12 cellular contexts compared by ENCODE assay signal in genomic region chr1:171784779-171785178, GRCh38. TPM values are rescaled to one million over a fixed set of nuclear protein-coding genes. Genes with fewer than 3 reads are reported as not detected.
A peak's percentile ranks its signal among the peaks of the same experiment; 100 is the strongest.
DNase-seq lines count a peak whose midpoint lies in the region; ATAC-seq and TF ChIP-seq lines count a peak whose summit lies in the region.
"Had no signal": no experiment of that assay in that cellular context is flagged by ENCODE, and none has a peak within 500 bp of the region (broad histone marks: within the 10 kb centered on the region; RNA-seq: fewer than 3 reads in every experiment).

No MANE protein-coding gene starts in this region.

- no peak for TF ChIP-seq EP300 in neural cell (conservative IDR thresholded peaks at IDR 0.05; ENCODE audit: poor library complexity, severe bottlenecking)

- peaks cover 20% of the 10 kb centered on the region for H3K79me2 ChIP-seq in neural cell (replicated peaks; ENCODE audit: insufficient read depth, low read length)

- H2AFZ ChIP-seq in neural cell (ENCODE audit: low read depth, low read length) = no peak overlapping the region

- H3K27ac ChIP-seq in neural cell (ENCODE audit: low read length) = no peak overlapping the region

- H3K9me3 Mint-ChIP-seq in activated CD4-positive, alpha-beta T cell treated with anti-CD3 and anti-CD28 coated beads, Interleukin-2, amount 10 ng/mL, durations not matched to agents 24 days and 14 days = no peaks in the 10 kb centered on the region
- H3K9me3 Mint-ChIP-seq in activated CD8-positive, alpha-beta T cell treated with anti-CD3 and anti-CD28 coated beads for 36 hours = no peaks in the 10 kb centered on the region

- H3K27me3 Mint-ChIP-seq in activated CD4-positive, alpha-beta T cell treated with anti-CD3 and anti-CD28 coated beads, Interleukin-2, amount 10 ng/mL, durations not matched to agents 24 days and 14 days = no peaks in the 10 kb centered on the region
- no peaks in the 10 kb centered on the region for H3K27me3 Mint-ChIP-seq in activated CD8-positive, alpha-beta T cell treated with anti-CD3 and anti-CD28 coated beads for 36 hours

- H3K9me3 ChIP-seq in neural cell (ENCODE audit: low read length) = no peaks in the 10 kb centered on the region

- ATAC-seq in activated CD8-positive, alpha-beta T cell treated with anti-CD3 and anti-CD28 coated beads for 36 hours = no peak
- ATAC-seq in HG02623 (IDR thresholded peaks at IDR 0.05; ENCODE audit: unreplicated experiment) = no peak
- ATAC-seq: left cardiac atrium had no signal

- intact Hi-C loops in activated CD4-positive, alpha-beta T cell treated with anti-CD3 and anti-CD28 coated beads, Interleukin-2, amount 10 ng/mL, durations not matched to agents 24 days and 14 days (cut with micrococcal nuclease) = loop anchor here (5.0 kb wide), 2 partner anchors 137 to 472 kb away; partner anchors contain the start of gene FMO4
- intact Hi-C loops in activated CD8-positive, alpha-beta T cell treated with anti-CD3 and anti-CD28 coated beads for 36 hours (cut with micrococcal nuclease) = no loop called here

- TF ChIP-seq RAD21 in neural cell (conservative IDR thresholded peaks at IDR 0.05) = no peak

- H3K9me2 ChIP-seq in neural cell (ENCODE audit: insufficient read depth, low read length) = no peaks in the 10 kb centered on the region

- peak overlapping the region; percentile 18 for H3K4me3 ChIP-seq in HFF-Myc (replicated peaks; ENCODE audit: low read depth, low read length)
- H3K4me3 ChIP-seq in neural cell (ENCODE audit: low read length) = peak overlapping the region; percentile 26

- peaks cover 64% of the 10 kb centered on the region for H3K36me3 Mint-ChIP-seq in activated CD4-positive, alpha-beta T cell treated with anti-CD3 and anti-CD28 coated beads, Interleukin-2, amount 10 ng/mL, durations not matched to agents 24 days and 14 days (ENCODE audit: low read depth)
- peaks cover 56% of the 10 kb centered on the region for H3K36me3 Mint-ChIP-seq in activated CD8-positive, alpha-beta T cell treated with anti-CD3 and anti-CD28 coated beads for 36 hours (ENCODE audit: low read depth)

- H3K27me3 ChIP-seq in neural cell (ENCODE audit: insufficient read depth, low read depth, low read length) = no peaks in the 10 kb centered on the region

- H3F3A ChIP-seq in neural cell (ENCODE audit: insufficient read depth, low read length, poor library complexity, severe bottlenecking) = no peaks in the 10 kb centered on the region

- peak; percentile 74 for DNase-seq in activated CD4-positive, alpha-beta T cell treated with anti-CD3 and anti-CD28 coated beads, Interleukin-2, amount 10 ng/mL, durations not matched to agents 24 days and 14 days
- no peak for DNase-seq in activated CD4-positive, alpha-beta T cell treated with anti-CD3 and anti-CD28 coated beads, Interleukin-2, amount 50 U/mL, for 48 hours
- DNase-seq in HFF-Myc (ENCODE audit: extremely low read depth, low read depth) (no peak), NAMALWA (ENCODE audit: low spot score) (no peak), iPS-NIHi11 (ENCODE audit: low spot score) (no peak)
- DNase-seq in activated CD8-positive, alpha-beta T cell treated with anti-CD3 and anti-CD28 coated beads for 36 hours = no peak
- DNase-seq: left cardiac atrium, NCI-H345, RPMI8226, small intestine had no signal

- CTCF ChIA-PET in activated CD8-positive, alpha-beta T cell treated with anti-CD3 and anti-CD28 coated beads for 36 hours (lab: Charles Lee) = interaction anchor here (0.7 to 4.4 kb wide), 8 partner anchors 10 to 201 kb away, joined by 3 to 32 read pairs (median 3); partner anchors contain the start of gene DNM3

- peak overlapping the region; percentile 78 for H3K4me3 Mint-ChIP-seq in activated CD4-positive, alpha-beta T cell treated with anti-CD3 and anti-CD28 coated beads, Interleukin-2, amount 10 ng/mL, durations not matched to agents 24 days and 14 days
- H3K4me3 Mint-ChIP-seq in activated CD8-positive, alpha-beta T cell treated with anti-CD3 and anti-CD28 coated beads for 36 hours = peak overlapping the region; percentile 58

- no peak for TF ChIP-seq CTCF in HFF-Myc (IDR thresholded peaks at IDR 0.05; ENCODE audit: low read depth, low read length, missing control alignments)
- no peak for TF ChIP-seq CTCF in activated CD8-positive, alpha-beta T cell treated with anti-CD3 and anti-CD28 coated beads for 36 hours (IDR thresholded peaks at IDR 0.05)
- no peak for TF ChIP-seq CTCF in neural cell (IDR thresholded peaks at IDR 0.05; ENCODE audit: poor library complexity, severe bottlenecking)

- POLR2A ChIA-PET in activated CD8-positive, alpha-beta T cell treated with anti-CD3 and anti-CD28 coated beads for 36 hours (lab: Charles Lee) = interaction anchor here (1.0 kb wide), 1 partner anchor 18 kb away, joined by 3 read pairs; no protein-coding TSS in a partner anchor

- H4K20me1 ChIP-seq in neural cell (ENCODE audit: insufficient read depth) = no peaks in the 10 kb centered on the region

- no peak overlapping the region for H3K9ac ChIP-seq in neural cell (ENCODE audit: low read length)

- H3K4me1 Mint-ChIP-seq in activated CD4-positive, alpha-beta T cell treated with anti-CD3 and anti-CD28 coated beads, Interleukin-2, amount 10 ng/mL, durations not matched to agents 24 days and 14 days = peaks cover 58% of the 10 kb centered on the region
- peaks cover 59% of the 10 kb centered on the region for H3K4me1 Mint-ChIP-seq in activated CD8-positive, alpha-beta T cell treated with anti-CD3 and anti-CD28 coated beads for 36 hours (ENCODE audit: low read depth)

- no peak overlapping the region for H3K4me2 ChIP-seq in neural cell (ENCODE audit: low read length)

- H3K27ac Mint-ChIP-seq in activated CD4-positive, alpha-beta T cell treated with anti-CD3 and anti-CD28 coated beads, Interleukin-2, amount 10 ng/mL, durations not matched to agents 24 days and 14 days = peak overlapping the region; percentile 87
- peak overlapping the region; percentile 87 for H3K27ac Mint-ChIP-seq in activated CD8-positive, alpha-beta T cell treated with anti-CD3 and anti-CD28 coated beads for 36 hours

- peaks cover 9% of the 10 kb centered on the region for H3K36me3 ChIP-seq in neural cell (ENCODE audit: insufficient read depth, low read length)

TF ChIP-seq in neural cell, 6 proteins besides CTCF, POLR2A, EP300 and RAD21:
- TF ChIP-seq POLR2AphosphoS5 (IDR thresholded peaks at IDR 0.05) = no peak
- no peak for TF ChIP-seq REST (IDR thresholded peaks at IDR 0.05; ENCODE audit: borderline replicate concordance)
- TF ChIP-seq TAF1 (IDR thresholded peaks at IDR 0.05; ENCODE audit: low read depth) = no peak
- TF ChIP-seq MXI1 (conservative IDR thresholded peaks at IDR 0.05; ENCODE audit: poor library complexity, severe bottlenecking) = no peak
- TF ChIP-seq EZH2 (IDR thresholded peaks at IDR 0.05; ENCODE audit: borderline replicate concordance, insufficient read depth, low read length, poor library complexity, severe bottlenecking) = no peak
- TF ChIP-seq SMC3 (conservative IDR thresholded peaks at IDR 0.05; ENCODE audit: poor library complexity) = no peak
TF ChIP-seq in neural cell: peak in this region for 0.

RNA-seq across cellular contexts. Expression of gene METTL13, which starts 3.3 kb away (rescaled TPM):
- total RNA-seq in activated CD4-positive, alpha-beta T cell treated with anti-CD3 and anti-CD28 coated beads, Interleukin-2, amount 10 ng/mL, durations not matched to agents 24 days and 14 days = 56.1 and 57.8 TPM in 2 replicates
- 10 to 100 TPM; 44.6 to 46.6 TPM for total RNA-seq in activated CD8-positive, alpha-beta T cell treated with anti-CD3 and anti-CD28 coated beads for 36 hours
- 8.4 and 15.6 TPM in 2 replicates for polyA plus RNA-seq in neural cell
- polyA minus RNA-seq in neural cell = 18.5 and 46.7 TPM in 2 replicates

RNA-seq across cellular contexts. Expression of gene VAMP4, which starts 42.9 kb away (rescaled TPM):
- 7.7 TPM in 2 replicates for total RNA-seq in activated CD4-positive, alpha-beta T cell treated with anti-CD3 and anti-CD28 coated beads, Interleukin-2, amount 10 ng/mL, durations not matched to agents 24 days and 14 days
- 1 to 10 TPM; 6.1 to 6.2 TPM for total RNA-seq in activated CD8-positive, alpha-beta T cell treated with anti-CD3 and anti-CD28 coated beads for 36 hours
- 24.2 and 28.0 TPM in 2 replicates for polyA plus RNA-seq in neural cell
- 25.3 and 29.9 TPM in 2 replicates for polyA minus RNA-seq in neural cell

RNA-seq across cellular contexts. Expression of gene DNM3, which starts 56.5 kb away (rescaled TPM):
- 0.42 and 0.45 TPM in 2 replicates for total RNA-seq in activated CD4-positive, alpha-beta T cell treated with anti-CD3 and anti-CD28 coated beads, Interleukin-2, amount 10 ng/mL, durations not matched to agents 24 days and 14 days
- 1 to 10 TPM in 1 of 2 experiments, under 1 TPM in 1; 0.58 to 1.1 TPM for total RNA-seq in activated CD8-positive, alpha-beta T cell treated with anti-CD3 and anti-CD28 coated beads for 36 hours
- polyA plus RNA-seq in neural cell = 33.2 and 37.1 TPM in 2 replicates
- polyA minus RNA-seq in neural cell = 102 and 136 TPM in 2 replicates
